Comparison of ENCODE assay signal across 13 cellular contexts in the genomic region with DNA sequence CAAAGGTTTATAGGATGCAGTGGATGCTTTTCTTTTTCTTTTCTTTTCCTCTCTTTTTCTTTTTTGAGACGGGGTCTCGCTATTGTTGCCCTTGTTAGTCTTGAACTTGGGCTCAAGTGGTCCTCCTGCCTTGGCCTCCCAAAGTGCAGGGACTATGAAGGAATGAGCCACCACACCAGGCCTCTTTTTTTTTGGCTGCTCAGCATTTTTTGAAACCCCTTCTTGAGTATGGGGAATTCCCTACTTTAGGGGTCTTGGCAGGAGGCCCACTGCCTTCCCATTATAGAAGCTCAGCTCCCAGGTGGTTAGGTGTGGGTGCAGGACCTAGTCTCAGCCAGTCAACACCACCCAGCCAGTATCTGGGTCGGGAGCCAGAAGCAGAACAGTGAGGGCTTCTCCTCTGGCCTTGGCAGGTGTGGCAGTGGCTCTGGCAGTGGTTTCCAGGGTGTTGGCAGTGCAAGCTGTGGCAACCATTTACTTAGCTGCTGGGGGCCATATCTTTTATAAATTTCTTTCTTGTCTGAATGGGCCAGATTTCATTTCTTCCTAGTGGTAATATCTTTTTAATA.
"Had no signal": no experiment of that assay in that cellular context is flagged by ENCODE, and none has a peak within 500 bp of the region (broad histone marks: within the 10 kb centered on the region; RNA-seq: fewer than 3 reads in every experiment).

No MANE protein-coding gene starts in this region.

- H3K27ac Mint-ChIP-seq: dendritic cell treated with granulocyte-macrophage colony-stimulating factor and Interleukin-4, amounts not matched to agents 40 ng/mL and 50 ng/mL, for 4 days; endodermal cell; nephron; stimulated activated naive CD8-positive, alpha-beta T cell treated with anti-CD3 and anti-CD28 coated beads, Interleukin-15, Interleukin-2, amounts not matched to agents 100 ng/mL and 50 ng/mL, for 24 hours had no signal

- H3K27me3 Mint-ChIP-seq: dendritic cell treated with granulocyte-macrophage colony-stimulating factor and Interleukin-4, amounts not matched to agents 40 ng/mL and 50 ng/mL, for 4 days; memory B cell; stimulated activated naive CD8-positive, alpha-beta T cell treated with anti-CD3 and anti-CD28 coated beads, Interleukin-15, Interleukin-2, amounts not matched to agents 100 ng/mL and 50 ng/mL, for 24 hours had no signal

- H3K36me3 ChIP-seq: adrenal gland, thoracic aorta had no signal

- H3K4me1 Mint-ChIP-seq: endodermal cell had no signal

- H3K27ac ChIP-seq: adrenal gland, psoas muscle, thoracic aorta had no signal

- H3K4me3 ChIP-seq: adrenal gland, psoas muscle, thoracic aorta had no signal

- H3K4me3 Mint-ChIP-seq: dendritic cell treated with granulocyte-macrophage colony-stimulating factor and Interleukin-4, amounts not matched to agents 40 ng/mL and 50 ng/mL, for 4 days; endodermal cell; memory B cell; nephron; stimulated activated naive CD8-positive, alpha-beta T cell treated with anti-CD3 and anti-CD28 coated beads, Interleukin-15, Interleukin-2, amounts not matched to agents 100 ng/mL and 50 ng/mL, for 24 hours had no signal

- H3K4me1 ChIP-seq: adrenal gland, psoas muscle had no signal

- DNase-seq: activated CD4-positive, alpha-beta T cell treated with anti-CD3 and anti-CD28 coated beads for 48 hours; activated naive CD4-positive, alpha-beta T cell treated with anti-CD3 and anti-CD28 coated beads, Interleukin-2, amount 50 U/mL, for 16 hours; adrenal gland; endodermal cell; occipital lobe; psoas muscle; stimulated activated CD4-positive, alpha-beta T cell treated with anti-CD3 and anti-CD28 coated beads, Interleukin-4, amount 100 ng/mL, for 1 hour; stimulated activated CD8-positive, alpha-beta memory T cell treated with anti-CD3 and anti-CD28 coated beads, Interleukin-4, amount 100 ng/mL, for 48 hours had no signal

- H3K9me3 ChIP-seq: adrenal gland, psoas muscle, thoracic aorta had no signal

- H3K27me3 ChIP-seq: adrenal gland had no signal
